13 cellular contexts compared by ENCODE assay signal in the genomic region with DNA sequence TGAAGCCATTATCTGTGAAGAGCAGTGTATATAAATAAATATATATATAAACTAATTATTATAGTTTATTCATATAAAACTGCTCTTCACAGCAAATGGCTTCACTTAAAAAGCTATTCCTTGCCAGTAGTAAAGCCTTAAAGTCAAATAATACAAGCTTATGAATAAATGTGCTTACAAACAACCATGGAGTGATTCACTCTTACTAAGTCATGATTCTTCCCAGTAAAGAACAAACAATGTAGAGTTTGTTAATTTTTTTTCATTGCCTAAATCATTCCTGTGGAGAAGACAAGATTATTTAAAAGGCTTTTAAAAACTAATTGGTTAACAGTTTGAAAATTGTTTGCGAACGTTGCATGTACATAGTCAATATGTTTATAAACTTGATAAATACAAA.
DNase-seq lines count a peak whose midpoint lies in the region; ATAC-seq and TF ChIP-seq lines count a peak whose summit lies in the region.
"Had no signal": no experiment of that assay in that cellular context is flagged by ENCODE, and none has a peak within 500 bp of the region (broad histone marks: within the 10 kb centered on the region; RNA-seq: fewer than 3 reads in every experiment).

No MANE protein-coding gene starts in this region.

- H4K20me1 ChIP-seq in GM23248 (ENCODE audit: insufficient read depth), result no peaks in the 10 kb centered on the region

- intact Hi-C loops in uterus (cut with DNase I; ENCODE audit: low total_unique reads), result no loop called here

- no peaks in the 10 kb centered on the region for H3K4me1 ChIP-seq in GM23248 (ENCODE audit: insufficient read depth)
- no peaks in the 10 kb centered on the region for H3K4me1 ChIP-seq in uterus

- no peak overlapping the region for H3K4me2 ChIP-seq in GM23248 (ENCODE audit: unreplicated experiment)

- no peaks in the 10 kb centered on the region for H3K9me2 ChIP-seq in GM23248 (ENCODE audit: insufficient read depth)

- no peaks in the 10 kb centered on the region for H3K27me3 ChIP-seq in GM23248 (replicated peaks; ENCODE audit: insufficient read depth)
- no peaks in the 10 kb centered on the region for H3K27me3 ChIP-seq in uterus

- H3K9ac ChIP-seq in GM23248, result no peak overlapping the region

- no peak for ATAC-seq in GM18907 (IDR thresholded peaks at IDR 0.05; ENCODE audit: unreplicated experiment)

- H3K36me3 ChIP-seq in GM23248 (ENCODE audit: low read depth) (no peaks in the 10 kb centered on the region), uterus (no peaks in the 10 kb centered on the region)

- TF ChIP-seq CTCF in epithelial cell of esophagus (IDR thresholded peaks at IDR 0.05; ENCODE audit: insufficient read depth, low read depth, low read length, missing control alignments) (no peak), uterus (IDR thresholded peaks at IDR 0.05) (no peak)

- H3K79me2 ChIP-seq in GM23248 (ENCODE audit: insufficient read depth), result no peaks in the 10 kb centered on the region

- H2AFZ ChIP-seq in GM23248, result no peak overlapping the region

- H3K9me3 ChIP-seq in GM23248 (ENCODE audit: low read depth) (no peaks in the 10 kb centered on the region), uterus (no peaks in the 10 kb centered on the region)

- WGBS in GM23248 (ENCODE audit: low coverage in 1 of 2, low lambda C conversion rate in 2 of 2, missing lambda C conversion rate in 2 of 2), 2 experiments, result 76 to 93% methylated on average over 2 of the region's 2 CpGs

- TF ChIP-seq POLR2A in uterus (IDR thresholded peaks at IDR 0.05), result no peak

- H3F3A ChIP-seq in GM23248 (ENCODE audit: insufficient read depth), result no peaks in the 10 kb centered on the region

- H3K4me3 ChIP-seq in GM23248, result no peak overlapping the region
- no peak overlapping the region for H3K4me3 ChIP-seq in epithelial cell of esophagus (ENCODE audit: low read length)
- H3K4me3 ChIP-seq in uterus, result no peak overlapping the region

- in situ Hi-C loops in GM23248 (cut with MboI), result no loop called here

- DNase-seq in GM23248, result peak; percentile 37
- peak; percentile 25 for DNase-seq in epithelial cell of esophagus (ENCODE audit: low read depth)
- peak; percentile 8 for DNase-seq in foreskin melanocyte
- DNase-seq in DMS153 treated with DMSO at 0.1 percent for 48 hours (lab: John Stamatoyannopoulos, UW; ENCODE audit: unreplicated experiment), result no peak
- DNase-seq in DMS114 treated with DMSO at 0.1 percent for 48 hours (lab: John Stamatoyannopoulos, UW; ENCODE audit: unreplicated experiment), result no peak
- DNase-seq in uterus, result no peak
- DNase-seq: C1 segment of cervical spinal cord; CD4-positive, alpha-beta T cell; DMS153; DND-41; GOT3; H9 had no signal

- H3K27ac ChIP-seq in GM23248 (no peak overlapping the region), uterus (no peak overlapping the region)

Comparison
In these comparisons a context has a peak if more than half of its experiments do, and no peak if none do; other contexts are left out.
1. DNase-seq: peak in GM23248 (single experiment), epithelial cell of esophagus (single experiment) and foreskin melanocyte (single experiment); none in DMS153 treated with DMSO at 0.1 percent for 48 hours (single experiment), DMS114 treated with DMSO at 0.1 percent for 48 hours (single experiment) and uterus (0 of 2).